In genomic region chr1:204093756-204094155, GRCh38 we compare ENCODE assay signal across 1 cellular context.
TF ChIP-seq lines count a peak whose summit lies in the region.

No MANE protein-coding gene starts in this region.

TF ChIP-seq in H1, 55 proteins besides CTCF, POLR2A, EP300 and RAD21:
- TF ChIP-seq GABPA (IDR thresholded peaks at IDR 0.05; ENCODE audit: borderline replicate concordance, insufficient read depth, low read length), result no peak
- TF ChIP-seq ATF2 (IDR thresholded peaks at IDR 0.05; ENCODE audit: low read length), result no peak
- TF ChIP-seq PHF8 (conservative IDR thresholded peaks at IDR 0.05; ENCODE audit: low read depth, low read length), result no peak
TF ChIP-seq in H1: peak in this region for 0.
